8 cellular contexts compared by ENCODE assay signal in the genomic region with DNA sequence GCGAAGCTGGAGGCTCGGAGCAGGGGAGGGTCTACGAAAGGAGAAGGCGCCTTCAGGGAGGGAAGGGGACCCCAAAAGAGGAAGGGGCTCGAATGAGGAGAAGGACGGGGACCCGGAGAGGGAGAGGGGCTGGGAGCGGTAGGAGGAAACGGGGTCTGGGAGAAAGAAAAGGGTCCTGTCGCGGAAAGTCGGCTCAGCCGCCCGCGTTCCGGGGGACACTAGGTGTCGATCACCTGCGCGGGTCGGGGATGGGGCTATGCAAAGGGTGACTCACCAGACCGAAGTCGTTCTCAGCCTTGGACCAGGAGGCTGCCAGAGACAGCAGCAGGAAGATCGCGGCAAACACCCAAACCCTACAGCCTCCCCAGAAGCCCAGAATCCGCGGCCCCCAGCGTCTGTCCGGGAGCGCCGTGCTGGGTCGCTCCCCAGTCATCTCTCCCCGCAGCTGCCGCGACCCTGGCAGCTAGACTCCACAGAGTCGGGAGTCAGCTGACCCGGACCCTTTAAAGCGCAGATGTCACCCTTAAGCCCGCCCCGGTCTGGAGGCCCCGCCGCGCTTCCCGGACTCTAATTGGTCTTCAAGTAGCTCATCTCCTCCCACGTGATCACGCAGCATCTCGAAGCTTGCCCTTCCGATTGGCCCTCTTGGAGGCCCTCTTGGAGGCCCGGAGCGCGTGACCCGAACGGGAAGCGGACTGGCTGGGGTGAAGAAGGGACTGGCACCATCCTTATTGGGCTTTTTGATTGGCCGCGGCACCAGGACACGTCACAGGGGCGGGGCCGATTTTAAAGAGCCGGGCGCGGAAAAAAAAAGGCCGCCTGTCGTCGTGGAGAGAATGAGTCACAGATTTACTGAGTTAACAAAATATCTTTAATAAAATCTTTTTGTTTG. TPM values are rescaled to one million over a fixed set of nuclear protein-coding genes. Genes with fewer than 3 reads are reported as not detected.
DNase-seq lines count a peak whose midpoint lies in the region; ATAC-seq and TF ChIP-seq lines count a peak whose summit lies in the region.

Gene NEU1, minus strand, starts transcription at position 478 of the 892 bp plus-strand sequence. Its CDS starts 45 bp downstream, at position 433.

- H3K27ac Mint-ChIP-seq in activated T-cell treated with anti-CD3 and anti-CD28 coated beads, Interleukin-2, amount 50 U/mL, for 24 hours, result peak within 1 kb of the TSS; percentile 94

- in situ Hi-C loops in KBM-7 (cut with MboI; ENCODE audit: low pct_unique_long_range_greater_than_20kb, low sequenced_read_pairs), result no loop called here

- peak within 1 kb of the TSS; percentile 95 for H3K4me3 Mint-ChIP-seq in activated T-cell treated with anti-CD3 and anti-CD28 coated beads, Interleukin-2, amount 50 U/mL, for 24 hours

- H3K9me3 Mint-ChIP-seq in activated T-cell treated with anti-CD3 and anti-CD28 coated beads, Interleukin-2, amount 50 U/mL, for 24 hours, result no peaks in the 10 kb centered on the region

- H3K27me3 Mint-ChIP-seq in activated T-cell treated with anti-CD3 and anti-CD28 coated beads, Interleukin-2, amount 50 U/mL, for 24 hours, result no peaks in the 10 kb centered on the region

- peak within 1 kb of the TSS; percentile 90 for H3K4me3 ChIP-seq in epithelial cell of proximal tubule (ENCODE audit: low read depth, low read length)

- DNase-seq in DMS153 treated with DMSO at 0.1 percent for 48 hours (lab: John Stamatoyannopoulos, UW; ENCODE audit: unreplicated experiment) (peak; percentile 97), KBM-7 (peak; percentile 100), epithelial cell of proximal tubule (ENCODE audit: low read depth) (peak; percentile 99), mucosa of gallbladder (ENCODE audit: low spot score) (peak; percentile 100)
- DNase-seq in activated T-cell treated with anti-CD3 and anti-CD28 coated beads, Interleukin-2, amount 50 U/mL, for 24 hours, result peak; percentile 96
- DNase-seq in stimulated activated CD8-positive, alpha-beta memory T cell treated with anti-CD3 and anti-CD28 coated beads, Interleukin-4, amount 100 ng/mL, for 4 hours (ENCODE audit: low read depth in 2 of 2, low spot score in 1 of 2), result peak; percentile 95 to 99

- peaks cover 36% of the 10 kb centered on the region for H3K36me3 Mint-ChIP-seq in activated T-cell treated with anti-CD3 and anti-CD28 coated beads, Interleukin-2, amount 50 U/mL, for 24 hours (ENCODE audit: low read depth)

- TF ChIP-seq CTCF in epithelial cell of proximal tubule (conservative IDR thresholded peaks at IDR 0.05; ENCODE audit: low read depth, low read length), result no peak

- peaks cover 28% of the 10 kb centered on the region for H3K4me1 Mint-ChIP-seq in activated T-cell treated with anti-CD3 and anti-CD28 coated beads, Interleukin-2, amount 50 U/mL, for 24 hours (ENCODE audit: low read depth)

- peak; percentile 88 for ATAC-seq in GM21717 (IDR thresholded peaks at IDR 0.05; ENCODE audit: unreplicated experiment)

TF ChIP-seq in PFSK-1, 5 proteins besides CTCF, POLR2A, EP300 and RAD21:
- TF ChIP-seq, protein P1, sequence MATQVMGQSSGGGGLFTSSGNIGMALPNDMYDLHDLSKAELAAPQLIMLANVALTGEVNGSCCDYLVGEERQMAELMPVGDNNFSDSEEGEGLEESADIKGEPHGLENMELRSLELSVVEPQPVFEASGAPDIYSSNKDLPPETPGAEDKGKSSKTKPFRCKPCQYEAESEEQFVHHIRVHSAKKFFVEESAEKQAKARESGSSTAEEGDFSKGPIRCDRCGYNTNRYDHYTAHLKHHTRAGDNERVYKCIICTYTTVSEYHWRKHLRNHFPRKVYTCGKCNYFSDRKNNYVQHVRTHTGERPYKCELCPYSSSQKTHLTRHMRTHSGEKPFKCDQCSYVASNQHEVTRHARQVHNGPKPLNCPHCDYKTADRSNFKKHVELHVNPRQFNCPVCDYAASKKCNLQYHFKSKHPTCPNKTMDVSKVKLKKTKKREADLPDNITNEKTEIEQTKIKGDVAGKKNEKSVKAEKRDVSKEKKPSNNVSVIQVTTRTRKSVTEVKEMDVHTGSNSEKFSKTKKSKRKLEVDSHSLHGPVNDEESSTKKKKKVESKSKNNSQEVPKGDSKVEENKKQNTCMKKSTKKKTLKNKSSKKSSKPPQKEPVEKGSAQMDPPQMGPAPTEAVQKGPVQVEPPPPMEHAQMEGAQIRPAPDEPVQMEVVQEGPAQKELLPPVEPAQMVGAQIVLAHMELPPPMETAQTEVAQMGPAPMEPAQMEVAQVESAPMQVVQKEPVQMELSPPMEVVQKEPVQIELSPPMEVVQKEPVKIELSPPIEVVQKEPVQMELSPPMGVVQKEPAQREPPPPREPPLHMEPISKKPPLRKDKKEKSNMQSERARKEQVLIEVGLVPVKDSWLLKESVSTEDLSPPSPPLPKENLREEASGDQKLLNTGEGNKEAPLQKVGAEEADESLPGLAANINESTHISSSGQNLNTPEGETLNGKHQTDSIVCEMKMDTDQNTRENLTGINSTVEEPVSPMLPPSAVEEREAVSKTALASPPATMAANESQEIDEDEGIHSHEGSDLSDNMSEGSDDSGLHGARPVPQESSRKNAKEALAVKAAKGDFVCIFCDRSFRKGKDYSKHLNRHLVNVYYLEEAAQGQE (IDR thresholded peaks at IDR 0.05; ENCODE audit: insufficient read depth in 1 of 2, low read depth in 2 of 2, low read length in 2 of 2), result peak; percentile 49 to 58; a peak in 1 of 4 replicates
- TF ChIP-seq FOXP2 (optimal IDR thresholded peaks at IDR 0.05; ENCODE audit: borderline replicate concordance, extremely low read depth, extremely low read length, insufficient read depth) (peak; percentile 75), POLR2AphosphoS5 (IDR thresholded peaks at IDR 0.05; ENCODE audit: low read depth, low read length) (peak; percentile 99), SIN3A (IDR thresholded peaks at IDR 0.05; ENCODE audit: borderline replicate concordance, insufficient read depth, low read length) (peak; percentile 100), TAF1 (IDR thresholded peaks at IDR 0.05; ENCODE audit: borderline replicate concordance, insufficient read depth, low read length) (peak; percentile 92)

RNA-seq across cellular contexts. Expression of gene NEU1, which starts in this region (rescaled TPM):
- 95.0 TPM for polyA plus RNA-seq in PFSK-1 (2012; ENCODE audit: insufficient read length, low read depth)
- total RNA-seq in epithelial cell of proximal tubule (65.2 and 68.6 TPM in 2 replicates), mucosa of gallbladder (91.2 TPM)

Comparison
In these comparisons a context has a peak if more than half of its experiments do, and no peak if none do; other contexts are left out.
1. Peak in every context shown above with its lines: DNase-seq, ATAC-seq and H3K4me3 ChIP-seq.